ENCODE assay signal across 8 cellular contexts in genomic region chr10:99845837-99846382, GRCh38.
A peak's percentile ranks its signal among the peaks of the same experiment; 100 is the strongest.
DNase-seq lines count a peak whose midpoint lies in the region; ATAC-seq and TF ChIP-seq lines count a peak whose summit lies in the region.

No MANE protein-coding gene starts in this region.

- no peak overlapping the region for H3K4me3 ChIP-seq in Karpas-422 (ENCODE audit: low read length)
- H3K4me3 ChIP-seq in foreskin fibroblast (ENCODE audit: low read depth in 1 of 2, low read length in 2 of 2), result peak overlapping the region in 1 of 2 donors; percentile 23

- no peaks in the 10 kb centered on the region for H3K36me3 ChIP-seq in Karpas-422 (ENCODE audit: insufficient read depth, low read length)

- peak; percentile 89 for ATAC-seq in GM19438 (IDR thresholded peaks at IDR 0.05; ENCODE audit: low read depth, unreplicated experiment)

- no peaks in the 10 kb centered on the region for H3K27me3 ChIP-seq in Karpas-422 (ENCODE audit: low read length)

- H3K27ac ChIP-seq in Karpas-422 (ENCODE audit: low read length), result no peak overlapping the region

- H3K9me2 ChIP-seq in Karpas-422 (replicated peaks; ENCODE audit: insufficient read depth, low read length), result no peaks in the 10 kb centered on the region

- TF ChIP-seq CTCF in foreskin fibroblast (IDR thresholded peaks at IDR 0.05; ENCODE audit: low read depth, low read length), result peak; percentile 89

- no peaks in the 10 kb centered on the region for H3K9me3 ChIP-seq in Karpas-422 (ENCODE audit: low read length)

- H4K20me1 ChIP-seq in Karpas-422 (ENCODE audit: insufficient read depth, low read depth, low read length), result no peaks in the 10 kb centered on the region

- H3K4me2 ChIP-seq in Karpas-422 (ENCODE audit: low read depth, low read length, poor library complexity, severe bottlenecking), result no peak overlapping the region

- H3K79me2 ChIP-seq in Karpas-422 (ENCODE audit: low read length), result no peaks in the 10 kb centered on the region

- no peak overlapping the region for H3K9ac ChIP-seq in Karpas-422 (ENCODE audit: low read length)

- H2AFZ ChIP-seq in Karpas-422 (ENCODE audit: low read length), result no peak overlapping the region

- DNase-seq in C1 segment of cervical spinal cord (lab: John Stamatoyannopoulos, UW), result peak in 12 of 14 donors; percentile 11 to 70 (median 44)
- DNase-seq in Karpas-422, result peak; percentile 89
- peak; percentile 52 to 77 for DNase-seq in SHP77 (lab: John Stamatoyannopoulos, UW)
- DNase-seq in activated T-helper 9 cell treated with anti-CD3 and anti-CD28 coated beads, Interleukin-2, amount 50 U/mL, for 16 hours (ENCODE audit: low read depth), result peak; percentile 31
- peak; percentile 89 to 96 for DNase-seq in foreskin fibroblast
- DNase-seq in non-pigmented ciliary epithelial cell (ENCODE audit: low read depth), result peak; percentile 87
- peak; percentile 95 for DNase-seq in superior temporal gyrus (ENCODE audit: extremely low spot score)

- H3K4me1 ChIP-seq in Karpas-422 (ENCODE audit: low read length), result peaks cover 6% of the 10 kb centered on the region; the same call in 1 of the 2 replicates

Comparison
In these comparisons a context has a peak if more than half of its experiments do, and no peak if none do; other contexts are left out.
1. DNase-seq: peak in every context shown above with its lines; median percentile 95 in superior temporal gyrus; 92 in foreskin fibroblast; 89 in Karpas-422; 87 in non-pigmented ciliary epithelial cell; 64 in SHP77; 44 in C1 segment of cervical spinal cord; 31 in activated T-helper 9 cell treated with anti-CD3 and anti-CD28 coated beads, Interleukin-2, amount 50 U/mL, for 16 hours.